15 cellular contexts compared by ENCODE assay signal in genomic region chr7:157850481-157851444, GRCh38.
DNase-seq lines count a peak whose midpoint lies in the region; ATAC-seq and TF ChIP-seq lines count a peak whose summit lies in the region.
"Had no signal": no experiment of that assay in that cellular context is flagged by ENCODE, and none has a peak within 500 bp of the region (broad histone marks: within the 10 kb centered on the region; RNA-seq: fewer than 3 reads in every experiment).

No MANE protein-coding gene starts in this region.

- POLR2A ChIA-PET in CD8-positive, alpha-beta memory T cell (lab: Charles Lee), result no interaction called here
- POLR2A ChIA-PET in activated naive CD8-positive, alpha-beta T cell treated with anti-CD3 and anti-CD28 coated beads, Interleukin-2, amount 10 ng/mL, durations not matched to agents 7 days and 5 days (lab: Charles Lee), result no interaction called here
- POLR2A ChIA-PET in WTC11 (lab: Charles Lee), result no interaction called here

- H3K27ac Mint-ChIP-seq in activated CD4-positive, alpha-beta T cell treated with anti-CD3 and anti-CD28 coated beads, Interleukin-2, amount 10 ng/mL, durations not matched to agents 24 days and 14 days, result peak overlapping the region; percentile 90
- peak overlapping the region in 1 of 8 donors; percentile 9 for H3K27ac Mint-ChIP-seq in CD8-positive, alpha-beta memory T cell
- H3K27ac Mint-ChIP-seq in activated naive CD8-positive, alpha-beta T cell treated with anti-CD3 and anti-CD28 coated beads, Interleukin-2, amount 10 ng/mL, durations not matched to agents 7 days and 5 days, result peak overlapping the region; percentile 92
- H3K27ac Mint-ChIP-seq in nephron progenitor cell (peak overlapping the region; percentile 19), WTC11 (no peak overlapping the region)

- TF ChIP-seq CTCF in nephron progenitor cell (IDR thresholded peaks at IDR 0.05), result no peak
- no peak for TF ChIP-seq CTCF in WTC11 (IDR thresholded peaks at IDR 0.05)

- ATAC-seq in activated naive CD8-positive, alpha-beta T cell treated with anti-CD3 and anti-CD28 coated beads, Interleukin-2, amount 10 ng/mL, durations not matched to agents 7 days and 5 days (ENCODE audit: low read depth), result no peak
- ATAC-seq in HG02610 (IDR thresholded peaks at IDR 0.05; ENCODE audit: unreplicated experiment), result no peak
- ATAC-seq in WTC11, result no peak
- ATAC-seq: stimulated activated memory B cell treated with anti-CD40 and anti-IgM and Interleukin-4, amounts not matched to agents 10 μg/mL and 1 μg/mL and 100 μg/mL, for 72 hours had no signal

- CTCF ChIA-PET in CD8-positive, alpha-beta memory T cell (lab: Charles Lee), result no interaction called here
- CTCF ChIA-PET in WTC11 (lab: Charles Lee), result no interaction called here

- no peaks in the 10 kb centered on the region for H3K9me3 ChIP-seq in CD8-positive, alpha-beta memory T cell (ENCODE audit: low read length)
- H3K9me3 ChIP-seq: pancreas had no signal

- no peaks in the 10 kb centered on the region for H3K36me3 Mint-ChIP-seq in activated CD4-positive, alpha-beta T cell treated with anti-CD3 and anti-CD28 coated beads, Interleukin-2, amount 10 ng/mL, durations not matched to agents 24 days and 14 days (ENCODE audit: low read depth)
- H3K36me3 Mint-ChIP-seq in CD8-positive, alpha-beta memory T cell, result no peaks in the 10 kb centered on the region
- no peaks in the 10 kb centered on the region for H3K36me3 Mint-ChIP-seq in activated naive CD8-positive, alpha-beta T cell treated with anti-CD3 and anti-CD28 coated beads, Interleukin-2, amount 10 ng/mL, durations not matched to agents 7 days and 5 days
- H3K36me3 Mint-ChIP-seq in nephron progenitor cell (ENCODE audit: low read depth) (no peaks in the 10 kb centered on the region), WTC11 (peaks cover 21% of the 10 kb centered on the region)
- H3K36me3 Mint-ChIP-seq: stimulated activated memory B cell treated with anti-CD40 and anti-IgM and Interleukin-4, amounts not matched to agents 10 μg/mL and 1 μg/mL and 100 μg/mL, for 72 hours had no signal

- peaks cover 10% of the 10 kb centered on the region for H3K4me1 ChIP-seq in CD8-positive, alpha-beta memory T cell (ENCODE audit: insufficient read depth, low read length)
- H3K4me1 ChIP-seq: pancreas had no signal

- H3K27ac ChIP-seq in CD8-positive, alpha-beta memory T cell (ENCODE audit: low read depth, low read length), result no peak overlapping the region
- H3K27ac ChIP-seq: HL-60, RWPE1 had no signal

- intact Hi-C loops in activated CD4-positive, alpha-beta T cell treated with anti-CD3 and anti-CD28 coated beads, Interleukin-2, amount 10 ng/mL, durations not matched to agents 24 days and 14 days (cut with micrococcal nuclease), result loop anchor here (10.0 kb wide), 1 partner anchor 956 kb away; the partner anchor contains the start of gene LMBR1

- in situ Hi-C loops in G401 (cut with HindIII; ENCODE audit: low sequenced_read_pairs), result no loop called here

- no peaks in the 10 kb centered on the region for H3K27me3 Mint-ChIP-seq in activated CD4-positive, alpha-beta T cell treated with anti-CD3 and anti-CD28 coated beads, Interleukin-2, amount 10 ng/mL, durations not matched to agents 24 days and 14 days
- H3K27me3 Mint-ChIP-seq in CD8-positive, alpha-beta memory T cell, result peaks cover 3 to 8% of the 10 kb centered on the region in 2 donors
- no peaks in the 10 kb centered on the region for H3K27me3 Mint-ChIP-seq in activated naive CD8-positive, alpha-beta T cell treated with anti-CD3 and anti-CD28 coated beads, Interleukin-2, amount 10 ng/mL, durations not matched to agents 7 days and 5 days
- H3K27me3 Mint-ChIP-seq in nephron progenitor cell (ENCODE audit: low read depth, poor library complexity) (no peaks in the 10 kb centered on the region), WTC11 (ENCODE audit: low read depth) (no peaks in the 10 kb centered on the region)

- no peak for DNase-seq in activated CD4-positive, alpha-beta T cell treated with anti-CD3 and anti-CD28 coated beads, Interleukin-2, amount 10 ng/mL, durations not matched to agents 24 days and 14 days
- no peak for DNase-seq in activated CD4-positive, alpha-beta T cell treated with anti-CD3 and anti-CD28 coated beads for 4 hours
- DNase-seq in CD8-positive, alpha-beta memory T cell, result no peak
- no peak for DNase-seq in activated naive CD8-positive, alpha-beta T cell treated with anti-CD3 and anti-CD28 coated beads, Interleukin-2, amount 10 ng/mL, durations not matched to agents 7 days and 5 days
- no peak for DNase-seq in nephron progenitor cell
- no peak for DNase-seq in WTC11 (ENCODE audit: low spot score)
- no peak for DNase-seq in G401 (ENCODE audit: low spot score)
- DNase-seq: Karpas-422, kidney glomerular epithelial cell, NCI-H1417 treated with DMSO at 0.1 percent for 48 hours had no signal

- H3K4me3 ChIP-seq in CD8-positive, alpha-beta memory T cell (ENCODE audit: low read length), result peak overlapping the region; percentile 54
- H3K4me3 ChIP-seq: pancreas had no signal

- no peaks in the 10 kb centered on the region for H3K36me3 ChIP-seq in CD8-positive, alpha-beta memory T cell (ENCODE audit: insufficient read depth, low read length)
- H3K36me3 ChIP-seq: pancreas had no signal

- no peaks in the 10 kb centered on the region for H3K9me3 Mint-ChIP-seq in activated CD4-positive, alpha-beta T cell treated with anti-CD3 and anti-CD28 coated beads, Interleukin-2, amount 10 ng/mL, durations not matched to agents 24 days and 14 days
- no peaks in the 10 kb centered on the region for H3K9me3 Mint-ChIP-seq in CD8-positive, alpha-beta memory T cell
- no peaks in the 10 kb centered on the region for H3K9me3 Mint-ChIP-seq in activated naive CD8-positive, alpha-beta T cell treated with anti-CD3 and anti-CD28 coated beads, Interleukin-2, amount 10 ng/mL, durations not matched to agents 7 days and 5 days
- H3K9me3 Mint-ChIP-seq in nephron progenitor cell, result peaks cover 20% of the 10 kb centered on the region
- H3K9me3 Mint-ChIP-seq in WTC11, result peaks cover 25% of the 10 kb centered on the region

- peaks cover 10% of the 10 kb centered on the region for H3K4me1 Mint-ChIP-seq in activated CD4-positive, alpha-beta T cell treated with anti-CD3 and anti-CD28 coated beads, Interleukin-2, amount 10 ng/mL, durations not matched to agents 24 days and 14 days
- peaks cover 5 to 13% (median 10%) of the 10 kb centered on the region in 3 donors for H3K4me1 Mint-ChIP-seq in CD8-positive, alpha-beta memory T cell
- H3K4me1 Mint-ChIP-seq in activated naive CD8-positive, alpha-beta T cell treated with anti-CD3 and anti-CD28 coated beads, Interleukin-2, amount 10 ng/mL, durations not matched to agents 7 days and 5 days, result peaks cover 5% of the 10 kb centered on the region
- H3K4me1 Mint-ChIP-seq in nephron progenitor cell (peaks cover 32% of the 10 kb centered on the region), WTC11 (peaks cover 12% of the 10 kb centered on the region)
- H3K4me1 Mint-ChIP-seq: stimulated activated memory B cell treated with anti-CD40 and anti-IgM and Interleukin-4, amounts not matched to agents 10 μg/mL and 1 μg/mL and 100 μg/mL, for 72 hours had no signal

- no peaks in the 10 kb centered on the region for H3K27me3 ChIP-seq in CD8-positive, alpha-beta memory T cell (ENCODE audit: insufficient read depth, low read length, poor library complexity, severe bottlenecking)
- H3K27me3 ChIP-seq: pancreas had no signal

- H3K4me3 Mint-ChIP-seq in activated CD4-positive, alpha-beta T cell treated with anti-CD3 and anti-CD28 coated beads, Interleukin-2, amount 10 ng/mL, durations not matched to agents 24 days and 14 days, result peak overlapping the region; percentile 81
- H3K4me3 Mint-ChIP-seq in CD8-positive, alpha-beta memory T cell, result peak overlapping the region in 2 of 7 donors; percentile 72 to 79
- H3K4me3 Mint-ChIP-seq in activated naive CD8-positive, alpha-beta T cell treated with anti-CD3 and anti-CD28 coated beads, Interleukin-2, amount 10 ng/mL, durations not matched to agents 7 days and 5 days, result peak overlapping the region; percentile 69
- H3K4me3 Mint-ChIP-seq in nephron progenitor cell (no peak overlapping the region), WTC11 (no peak overlapping the region)
- H3K4me3 Mint-ChIP-seq: stimulated activated memory B cell treated with anti-CD40 and anti-IgM and Interleukin-4, amounts not matched to agents 10 μg/mL and 1 μg/mL and 100 μg/mL, for 72 hours had no signal

TF ChIP-seq in WTC11, 78 proteins besides CTCF, POLR2A, EP300 and RAD21 (continues in another document):
- no peak for TF ChIP-seq ZNF121 (CRISPR knock-in tag; IDR thresholded peaks at IDR 0.05)
- no peak for TF ChIP-seq E2F4 (CRISPR knock-in tag; IDR thresholded peaks at IDR 0.05; ENCODE audit: borderline replicate concordance, low read depth)
- no peak for TF ChIP-seq ZNF423 (CRISPR knock-in tag; IDR thresholded peaks at IDR 0.05)

Comparison
In these comparisons a context has a peak if more than half of its experiments do, and no peak if none do; other contexts are left out.
1. H3K4me3 Mint-ChIP-seq: peak in activated CD4-positive, alpha-beta T cell treated with anti-CD3 and anti-CD28 coated beads, Interleukin-2, amount 10 ng/mL, durations not matched to agents 24 days and 14 days (single experiment) and activated naive CD8-positive, alpha-beta T cell treated with anti-CD3 and anti-CD28 coated beads, Interleukin-2, amount 10 ng/mL, durations not matched to agents 7 days and 5 days (single experiment); none in nephron progenitor cell (single experiment) and WTC11 (single experiment).